Comparison of ENCODE assay signal across 10 cellular contexts in the genomic region with DNA sequence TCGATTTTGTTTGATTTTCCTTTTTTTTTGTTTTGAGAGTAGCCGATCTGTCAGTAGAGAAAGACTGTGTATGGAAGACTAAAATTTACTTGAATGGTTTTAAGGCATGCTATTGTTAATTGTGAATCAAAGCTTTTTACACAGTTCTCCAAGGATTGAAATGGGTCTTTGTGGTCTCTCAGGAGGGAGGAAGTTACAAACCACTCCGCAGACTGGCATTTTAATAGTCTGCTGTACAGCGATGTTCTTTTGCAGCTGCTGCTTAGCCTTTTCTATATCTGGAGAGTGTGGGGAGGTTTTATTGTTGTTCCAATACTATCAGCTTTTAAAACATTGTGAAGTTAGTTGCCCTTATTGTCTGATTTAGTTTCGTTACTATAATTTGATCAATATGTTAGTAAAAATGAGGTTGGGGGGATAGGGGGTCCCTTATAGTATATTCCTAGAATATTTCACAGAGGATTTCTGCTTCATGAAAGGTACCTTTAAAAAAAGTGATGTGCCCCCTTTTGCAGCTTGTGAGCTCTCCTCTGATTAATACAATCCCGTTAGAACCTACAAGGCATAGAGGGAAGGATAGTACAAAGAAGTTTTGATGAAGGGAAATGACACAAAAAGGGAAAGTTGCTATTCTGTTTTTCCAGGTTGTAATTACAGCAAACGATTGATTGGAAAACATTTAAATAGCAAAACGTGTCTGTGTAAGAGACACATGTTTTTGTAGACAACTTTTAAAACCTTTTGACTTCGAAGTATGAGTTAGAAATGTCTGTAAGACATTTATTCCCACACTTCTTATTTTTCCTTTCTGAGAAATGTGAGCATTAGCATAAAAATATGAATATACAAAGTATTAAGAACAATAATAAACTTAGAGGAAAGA.
A peak's percentile ranks its signal among the peaks of the same experiment; 100 is the strongest.
DNase-seq lines count a peak whose midpoint lies in the region; ATAC-seq and TF ChIP-seq lines count a peak whose summit lies in the region.
"Had no signal": no experiment of that assay in that cellular context is flagged by ENCODE, and none has a peak within 500 bp of the region (broad histone marks: within the 10 kb centered on the region; RNA-seq: fewer than 3 reads in every experiment).

No MANE protein-coding gene starts in this region.

- no peaks in the 10 kb centered on the region for H3K36me3 Mint-ChIP-seq in stimulated activated effector memory CD8-positive, alpha-beta T cell treated with anti-CD3 and anti-CD28 coated beads, Interleukin-12 subunit alpha, Interleukin-12 subunit beta, amount 100 ng/mL, for 72 hours
- no peaks in the 10 kb centered on the region for H3K36me3 Mint-ChIP-seq in activated CD4-positive, alpha-beta memory T cell treated with anti-CD3 and anti-CD28 coated beads, Interleukin-2, amount 10 ng/mL, durations not matched to agents 7 days and 5 days (ENCODE audit: low read depth)
- H3K36me3 Mint-ChIP-seq: CD4-positive, alpha-beta memory T cell had no signal

- no peaks in the 10 kb centered on the region for H3K9me3 ChIP-seq in SK-N-SH
- H3K9me3 ChIP-seq in SJSA1 (replicated peaks) = no peaks in the 10 kb centered on the region
- H3K9me3 ChIP-seq in tibial nerve = no peaks in the 10 kb centered on the region

- peak overlapping the region; percentile 89 to 90 for H3K27ac ChIP-seq in SK-N-SH (ENCODE audit: low read depth in 2 of 2, low read length in 1 of 2)
- peak overlapping the region; percentile 23 for H3K27ac ChIP-seq in SJSA1
- H3K27ac ChIP-seq in tibial nerve = peak overlapping the region in 3 of 4 donors; percentile 8 to 63 (median 21)

- no peaks in the 10 kb centered on the region for H3K4me1 Mint-ChIP-seq in stimulated activated effector memory CD8-positive, alpha-beta T cell treated with anti-CD3 and anti-CD28 coated beads, Interleukin-12 subunit alpha, Interleukin-12 subunit beta, amount 100 ng/mL, for 72 hours
- H3K4me1 Mint-ChIP-seq in activated CD4-positive, alpha-beta memory T cell treated with anti-CD3 and anti-CD28 coated beads, Interleukin-2, amount 10 ng/mL, durations not matched to agents 7 days and 5 days = peaks cover 2% of the 10 kb centered on the region

- H3K27me3 ChIP-seq in SK-N-SH (ENCODE audit: insufficient read depth) = no peaks in the 10 kb centered on the region
- no peaks in the 10 kb centered on the region for H3K27me3 ChIP-seq in SJSA1 (replicated peaks)
- no peaks in the 10 kb centered on the region for H3K27me3 ChIP-seq in tibial nerve

- H3K9ac ChIP-seq in SK-N-SH = peak overlapping the region; percentile 69; the same call in 1 of the 2 replicates

- no peaks in the 10 kb centered on the region for H3K27me3 Mint-ChIP-seq in activated CD4-positive, alpha-beta memory T cell treated with anti-CD3 and anti-CD28 coated beads, Interleukin-2, amount 10 ng/mL, durations not matched to agents 7 days and 5 days
- H3K27me3 Mint-ChIP-seq: CD4-positive, alpha-beta memory T cell had no signal

- H3K4me1 ChIP-seq in SK-N-SH (ENCODE audit: control insufficient read depth in 1 of 2, insufficient read depth in 2 of 2, low read depth in 1 of 2, low read length in 1 of 2) (peaks cover 31 to 33% of the 10 kb centered on the region in 2 experiments; a peak in 3 of 4 replicates), SJSA1 (replicated peaks) (peaks cover 69% of the 10 kb centered on the region), tibial nerve (peaks cover 0 to 92% (median 32%) of the 10 kb centered on the region in 4 donors)

- DNase-seq in SK-N-SH (no peak), SJSA1 (ENCODE audit: low read depth in 1 of 2, low spot score in 2 of 2) (peak in 1 of 2 experiments; percentile 53), iris pigment epithelial cell (ENCODE audit: low read depth) (peak; percentile 59), tibial nerve (ENCODE audit: low spot score in 2 of 2) (no peak), NCI-H2081 treated with DMSO at 0.1 percent for 48 hours (lab: John Stamatoyannopoulos, UW) (no peak)
- no peak for DNase-seq in stimulated activated effector memory CD8-positive, alpha-beta T cell treated with anti-CD3 and anti-CD28 coated beads, Interleukin-12 subunit alpha, Interleukin-12 subunit beta, amount 100 ng/mL, for 72 hours (ENCODE audit: low spot score in 2 of 2)
- no peak for DNase-seq in activated CD4-positive, alpha-beta memory T cell treated with anti-CD3 and anti-CD28 coated beads, Interleukin-2, amount 10 ng/mL, durations not matched to agents 7 days and 5 days
- DNase-seq: activated CD4-positive, alpha-beta T cell treated with anti-CD3 and anti-CD28 coated beads, Interleukin-2, amount 50 U/mL, for 4 hours; CD4-positive, alpha-beta memory T cell had no signal

- H3K36me3 ChIP-seq in SK-N-SH (replicated peaks in 1 of 2; ENCODE audit: control insufficient read depth in 1 of 2, insufficient read depth in 2 of 2, low read length in 1 of 2) = no peaks in the 10 kb centered on the region
- no peaks in the 10 kb centered on the region for H3K36me3 ChIP-seq in SJSA1
- H3K36me3 ChIP-seq in tibial nerve = no peaks in the 10 kb centered on the region

- POLR2A ChIA-PET in SK-N-SH (lab: Yijun Ruan, JAX) = no interaction called here
- POLR2A ChIA-PET in activated CD4-positive, alpha-beta memory T cell treated with anti-CD3 and anti-CD28 coated beads, Interleukin-2, amount 10 ng/mL, durations not matched to agents 7 days and 5 days (lab: Charles Lee) = no interaction called here

- peaks cover 48% of the 10 kb centered on the region for H3F3A ChIP-seq in SK-N-SH (replicated peaks; ENCODE audit: insufficient read depth)

- CTCF ChIA-PET in SK-N-SH (lab: Yijun Ruan, JAX) = interaction anchor here (0.7 to 6.9 kb wide), 7 partner anchors 9 to 107 kb away, joined by 3 to 33 read pairs (median 3); no protein-coding TSS in a partner anchor
- CTCF ChIA-PET in activated CD4-positive, alpha-beta memory T cell treated with anti-CD3 and anti-CD28 coated beads, Interleukin-2, amount 10 ng/mL, durations not matched to agents 7 days and 5 days (lab: Charles Lee) = interaction anchor here (1.1 kb wide), 1 partner anchor 59 kb away, joined by 3 read pairs; no protein-coding TSS in a partner anchor

- no peak for TF ChIP-seq POLR2A in tibial nerve (IDR thresholded peaks at IDR 0.05)

- TF ChIP-seq EP300 in SK-N-SH (IDR thresholded peaks at IDR 0.05; ENCODE audit: borderline replicate concordance in 1 of 2, low read depth in 1 of 2, low read length in 1 of 2) = no peak
- no peak for TF ChIP-seq EP300 in tibial nerve (IDR thresholded peaks at IDR 0.05)

- no peak for ATAC-seq in SK-N-SH treated with all-trans-retinoic acid at 6 μM for 48 hours
- ATAC-seq in stimulated activated effector memory CD8-positive, alpha-beta T cell treated with anti-CD3 and anti-CD28 coated beads, Interleukin-12 subunit alpha, Interleukin-12 subunit beta, amount 100 ng/mL, for 72 hours = no peak

- H3K27ac Mint-ChIP-seq in stimulated activated effector memory CD8-positive, alpha-beta T cell treated with anti-CD3 and anti-CD28 coated beads, Interleukin-12 subunit alpha, Interleukin-12 subunit beta, amount 100 ng/mL, for 72 hours = no peak overlapping the region
- no peak overlapping the region for H3K27ac Mint-ChIP-seq in activated CD4-positive, alpha-beta memory T cell treated with anti-CD3 and anti-CD28 coated beads, Interleukin-2, amount 10 ng/mL, durations not matched to agents 7 days and 5 days
- H3K27ac Mint-ChIP-seq: CD4-positive, alpha-beta memory T cell had no signal

- H3K4me3 ChIP-seq in SK-N-SH (ENCODE audit: low read depth in 2 of 2, low read length in 1 of 2) = peak overlapping the region in 1 of 2 experiments; percentile 16; a peak in 1 of 4 replicates
- peak overlapping the region; percentile 4; the same call in 1 of the 2 replicates for H3K4me3 ChIP-seq in SJSA1
- no peak overlapping the region for H3K4me3 ChIP-seq in tibial nerve

- no peak overlapping the region for H3K4me3 Mint-ChIP-seq in stimulated activated effector memory CD8-positive, alpha-beta T cell treated with anti-CD3 and anti-CD28 coated beads, Interleukin-12 subunit alpha, Interleukin-12 subunit beta, amount 100 ng/mL, for 72 hours
- H3K4me3 Mint-ChIP-seq in activated CD4-positive, alpha-beta memory T cell treated with anti-CD3 and anti-CD28 coated beads, Interleukin-2, amount 10 ng/mL, durations not matched to agents 7 days and 5 days = no peak overlapping the region
- H3K4me3 Mint-ChIP-seq: CD4-positive, alpha-beta memory T cell had no signal

- H2AFZ ChIP-seq in SK-N-SH (ENCODE audit: low read depth) = no peak overlapping the region; the same call in 1 of the 2 replicates

- no peaks in the 10 kb centered on the region for H3K9me2 ChIP-seq in SK-N-SH

- H3K79me2 ChIP-seq in SK-N-SH (ENCODE audit: insufficient read depth) = peaks cover 78% of the 10 kb centered on the region

- H4K20me1 ChIP-seq in SK-N-SH (ENCODE audit: insufficient read depth) = no peaks in the 10 kb centered on the region

- no peaks in the 10 kb centered on the region for H3K9me3 Mint-ChIP-seq in stimulated activated effector memory CD8-positive, alpha-beta T cell treated with anti-CD3 and anti-CD28 coated beads, Interleukin-12 subunit alpha, Interleukin-12 subunit beta, amount 100 ng/mL, for 72 hours
- H3K9me3 Mint-ChIP-seq in activated CD4-positive, alpha-beta memory T cell treated with anti-CD3 and anti-CD28 coated beads, Interleukin-2, amount 10 ng/mL, durations not matched to agents 7 days and 5 days = no peaks in the 10 kb centered on the region
- H3K9me3 Mint-ChIP-seq: CD4-positive, alpha-beta memory T cell had no signal

- no peak for TF ChIP-seq CTCF in SK-N-SH (IDR thresholded peaks at IDR 0.05)
- no peak for TF ChIP-seq CTCF in tibial nerve (IDR thresholded peaks at IDR 0.05)

- WGBS in SK-N-SH (ENCODE audit: low lambda C conversion rate) = 54% methylated on average over 9 of the region's 9 CpGs
- WGBS in tibial nerve, 2 donors = 20 to 24% methylated on average over 9 of the region's 9 CpGs

- peak overlapping the region; percentile 58 for H3K4me2 ChIP-seq in SK-N-SH

- TF ChIP-seq RAD21 in SK-N-SH (IDR thresholded peaks at IDR 0.05; ENCODE audit: low read length) = no peak

TF ChIP-seq in SK-N-SH, 30 proteins besides CTCF, POLR2A, EP300 and RAD21 (continues in another document):
- TF ChIP-seq POLR2AphosphoS5 (IDR thresholded peaks at IDR 0.05; ENCODE audit: low read depth, low read length) = no peak
- no peak for TF ChIP-seq NRF1 (IDR thresholded peaks at IDR 0.05; ENCODE audit: low read depth, low read length)
- no peak for TF ChIP-seq SMC3 (IDR thresholded peaks at IDR 0.05; ENCODE audit: low read depth, low read length)
- TF ChIP-seq FOXM1 (IDR thresholded peaks at IDR 0.05; ENCODE audit: low read depth) = no peak
- TF ChIP-seq TCF12 (IDR thresholded peaks at IDR 0.05) = no peak
- no peak for TF ChIP-seq RXRA (IDR thresholded peaks at IDR 0.05; ENCODE audit: borderline replicate concordance, low read depth)

Comparison
In these comparisons a context has a peak if more than half of its experiments do, and no peak if none do; other contexts are left out.
1. H3K27ac ChIP-seq: peak in every context shown above with its lines; median percentile 90 in SK-N-SH; 23 in SJSA1; 21 in tibial nerve.